ENCODE assay signal across 1 cellular context in genomic region chr13:60163525-60164471, GRCh38.
TF ChIP-seq lines count a peak whose summit lies in the region.

TSS of gene DIAPH3 (minus strand) at chr13:60163928. CDS start at chr13:60163766, 162 bp downstream.

TF ChIP-seq in K562, 482 proteins besides CTCF, POLR2A, EP300 and RAD21 (continued from another document and continues in another):
- TF ChIP-seq ZNF592 (IDR thresholded peaks at IDR 0.05) (no peak), LEF1 (IDR thresholded peaks at IDR 0.05) (no peak), ZKSCAN1 (IDR thresholded peaks at IDR 0.05; ENCODE audit: low read depth, low read length) (no peak), HMG20B (CRISPR knock-in tag; IDR thresholded peaks at IDR 0.05) (no peak), SMAD1 (IDR thresholded peaks at IDR 0.05; ENCODE audit: low read depth, low read length, partially characterized antibody) (no peak), EHMT2 (IDR thresholded peaks at IDR 0.05) (no peak), MAZ (CRISPR knock-in tag; conservative IDR thresholded peaks at IDR 0.05 in 1 of 2, IDR thresholded peaks at IDR 0.05 in 1 of 2) (peak in 1 of 2 experiments; percentile 26; a peak in 1 of 4 replicates), ZNF507 (tag; conservative IDR thresholded peaks at IDR 0.05) (no peak), HMG20A (CRISPR knock-in tag; conservative IDR thresholded peaks at IDR 0.05) (no peak), MNT (conservative IDR thresholded peaks at IDR 0.05) (peak; percentile 51 to 77; a peak in 3 of 4 replicates), FOS (IDR thresholded peaks at IDR 0.05; ENCODE audit: extremely low read depth, insufficient read length) (peak; percentile 89), TEAD4 (IDR thresholded peaks at IDR 0.05; ENCODE audit: low read length) (0 out of 2 replicates have a peak, but pooled peaks have one; percentile 18), TEAD4 (CRISPR knock-in tag; IDR thresholded peaks at IDR 0.05; ENCODE audit: borderline replicate concordance) (no peak), BCOR (IDR thresholded peaks at IDR 0.05) (no peak), PHF8 (IDR thresholded peaks at IDR 0.05; ENCODE audit: borderline replicate concordance, low read length) (peak; percentile 86), SUPT5H (IDR thresholded peaks at IDR 0.05) (peak; percentile 85), CBFA2T2 (conservative IDR thresholded peaks at IDR 0.05) (no peak), CTCFL (IDR thresholded peaks at IDR 0.05; ENCODE audit: borderline replicate concordance, insufficient read depth, low read depth, low read length, poor library complexity, severe bottlenecking) (no peak), NRF1 (conservative IDR thresholded peaks at IDR 0.05 in 1 of 2, IDR thresholded peaks at IDR 0.05 in 1 of 2) (peak; percentile 60 to 64), E2F1 (CRISPR knock-in tag; IDR thresholded peaks at IDR 0.05) (peak; percentile 88), FOSL1 (tag; conservative IDR thresholded peaks at IDR 0.05) (peak; percentile 6; the same call in 1 of the 2 replicates), ZFPM2 (CRISPR knock-in tag; IDR thresholded peaks at IDR 0.05) (no peak), HBP1 (CRISPR knock-in tag; IDR thresholded peaks at IDR 0.05) (no peak), NR3C1 (CRISPR knock-in tag; IDR thresholded peaks at IDR 0.05) (0 out of 2 replicates have a peak, but pooled peaks have one; percentile 60), POLR2AphosphoS5 (IDR thresholded peaks at IDR 0.05; ENCODE audit: control insufficient read depth, insufficient read depth, low read depth, low read length) (peak; percentile 83), PKNOX1 (IDR thresholded peaks at IDR 0.05) (peak; percentile 99), IFI16 (CRISPR knock-in tag; IDR thresholded peaks at IDR 0.05) (no peak), CC2D1A (IDR thresholded peaks at IDR 0.05) (0 out of 2 replicates have a peak, but pooled peaks have one; percentile 17), ZSCAN29 (IDR thresholded peaks at IDR 0.05) (no peak), ID3 (CRISPR knock-in tag; IDR thresholded peaks at IDR 0.05) (no peak), ID3 (tag; IDR thresholded peaks at IDR 0.05) (no peak), KHSRP (IDR thresholded peaks at IDR 0.05) (no peak), MTA3 (IDR thresholded peaks at IDR 0.05; ENCODE audit: borderline replicate concordance) (peak; percentile 58; the same call in 1 of the 2 replicates), PHF20 (IDR thresholded peaks at IDR 0.05; ENCODE audit: partially characterized antibody) (no peak), NEUROD1 (IDR thresholded peaks at IDR 0.05; ENCODE audit: borderline replicate concordance, low read depth, low read length, partially characterized antibody) (peak; percentile 75), ZBTB12 (CRISPR knock-in tag; IDR thresholded peaks at IDR 0.05) (peak; percentile 89), PHF21A (IDR thresholded peaks at IDR 0.05; ENCODE audit: borderline replicate concordance, low read depth) (0 out of 2 replicates have a peak, but pooled peaks have one; percentile 9), SP1 (CRISPR knock-in tag; IDR thresholded peaks at IDR 0.05) (peak; percentile 86), KDM1A (IDR thresholded peaks at IDR 0.05) (0 out of 4 replicates have a peak, but pooled peaks of 1 of the 2 experiments have one; percentile 23), KLF1 (tag; IDR thresholded peaks at IDR 0.05) (no peak), ATF2 (CRISPR knock-in tag; IDR thresholded peaks at IDR 0.05) (0 out of 2 replicates have a peak, but pooled peaks have one; percentile 57), POLR2H (tag; IDR thresholded peaks at IDR 0.05; ENCODE audit: low read depth) (peak; percentile 80), ATF1 (CRISPR knock-in tag; IDR thresholded peaks at IDR 0.05) (no peak; the same call in 1 of the 2 replicates), ATF1 (tag; IDR thresholded peaks at IDR 0.05) (peak; percentile 96), ZFX (CRISPR knock-in tag; IDR thresholded peaks at IDR 0.05) (peak; percentile 84), GMEB1 (CRISPR knock-in tag; IDR thresholded peaks at IDR 0.05) (peak; percentile 25; the same call in 1 of the 2 replicates), MITF (IDR thresholded peaks at IDR 0.05) (no peak), RBBP5 (IDR thresholded peaks at IDR 0.05; ENCODE audit: borderline replicate concordance, insufficient read depth, low read length, poor library complexity, severe bottlenecking) (peak; percentile 75), CREM (IDR thresholded peaks at IDR 0.05; ENCODE audit: low read depth) (peak; percentile 95), KLF16 (IDR thresholded peaks at IDR 0.05) (no peak)
